ENCODE assay signal across 12 cellular contexts in genomic region chr3:25429441-25429907, GRCh38. TPM values are rescaled to one million over a fixed set of nuclear protein-coding genes. Genes with fewer than 3 reads are reported as not detected.
DNase-seq lines count a peak whose midpoint lies in the region; ATAC-seq and TF ChIP-seq lines count a peak whose summit lies in the region.
"Had no signal": no experiment of that assay in that cellular context is flagged by ENCODE, and none has a peak within 500 bp of the region (broad histone marks: within the 10 kb centered on the region; RNA-seq: fewer than 3 reads in every experiment).

No MANE protein-coding gene starts in this region.

- no peaks in the 10 kb centered on the region for H3K9me3 Mint-ChIP-seq in T-helper 2 cell treated with Interferon-gamma antibody and Interleukin-4, amounts not matched to agents 5 μg/mL and 100 μg/mL, for 36 hours

- H3K9ac ChIP-seq in ES-I3 (ENCODE audit: low read depth, low read length): peak overlapping the region; percentile 18; the same call in 1 of the 2 replicates
- H3K9ac ChIP-seq in skeletal muscle tissue (ENCODE audit: low read depth in 1 of 3, low read length in 3 of 3): peak overlapping the region; percentile 27 to 95 (median 88)

- H3K27ac Mint-ChIP-seq in T-helper 2 cell treated with Interferon-gamma antibody and Interleukin-4, amounts not matched to agents 5 μg/mL and 100 μg/mL, for 36 hours: no peak overlapping the region
- H3K27ac Mint-ChIP-seq: CD4-positive, CD25-positive, alpha-beta regulatory T cell had no signal

- TF ChIP-seq CTCF in brain microvascular endothelial cell (IDR thresholded peaks at IDR 0.05; ENCODE audit: low read depth, low read length, missing control alignments) (no peak), right lobe of liver (IDR thresholded peaks at IDR 0.05) (no peak)

- H3K27ac ChIP-seq in brain microvascular endothelial cell: peak overlapping the region; percentile 99
- H3K27ac ChIP-seq in right lobe of liver: peak overlapping the region; percentile 90 to 98 (median 95)
- H3K27ac ChIP-seq in skeletal muscle tissue (ENCODE audit: low read depth, low read length): peak overlapping the region; percentile 33
- no peak overlapping the region for H3K27ac ChIP-seq in substantia nigra (ENCODE audit: low read depth, low read length, poor library complexity, severe bottlenecking)

- H3K9me3 ChIP-seq in ES-I3 (ENCODE audit: control insufficient read depth, insufficient read depth, low read length) (no peaks in the 10 kb centered on the region), right lobe of liver (no peaks in the 10 kb centered on the region), skeletal muscle tissue (ENCODE audit: control insufficient read depth in 3 of 3, low read length in 3 of 3) (no peaks in the 10 kb centered on the region)
- H3K9me3 ChIP-seq: MG63 had no signal

- in situ Hi-C loops in brain microvascular endothelial cell (cut with HindIII; ENCODE audit: low pct_ligation_motif_present, low sequenced_read_pairs) (no loop called here), KBM-7 (cut with MboI; ENCODE audit: low pct_unique_long_range_greater_than_20kb, low sequenced_read_pairs) (no loop called here)

- H3K27me3 Mint-ChIP-seq in T-helper 2 cell treated with Interferon-gamma antibody and Interleukin-4, amounts not matched to agents 5 μg/mL and 100 μg/mL, for 36 hours (ENCODE audit: low read depth): peaks cover 49% of the 10 kb centered on the region

- H3K4me1 ChIP-seq in ES-I3 (ENCODE audit: insufficient read depth, low read length): peaks cover 42% of the 10 kb centered on the region
- peaks cover 0 to 6% (median 0%) of the 10 kb centered on the region in 4 donors for H3K4me1 ChIP-seq in right lobe of liver
- peaks cover 0 to 6% (median 3%) of the 10 kb centered on the region in 3 donors for H3K4me1 ChIP-seq in skeletal muscle tissue (ENCODE audit: control insufficient read depth in 3 of 3, insufficient read depth in 3 of 3, low read length in 3 of 3)

- ATAC-seq in right lobe of liver (peak; percentile 32 to 44 (median 39)), GM21515 (IDR thresholded peaks at IDR 0.05; ENCODE audit: unreplicated experiment) (no peak)

- H3K4me3 ChIP-seq in brain microvascular endothelial cell (ENCODE audit: low read depth, low read length): peak overlapping the region; percentile 90
- peak overlapping the region; percentile 57 to 67 (median 61) for H3K4me3 ChIP-seq in right lobe of liver
- peak overlapping the region; percentile 75 to 98 (median 76) for H3K4me3 ChIP-seq in skeletal muscle tissue (ENCODE audit: low read length in 3 of 3)

- intact Hi-C loops in right lobe of liver (cut with DNase I): no loop called here

- whole genome bisulfite sequencing in right lobe of liver (ENCODE audit: insufficient coverage, low coverage, low lambda C conversion rate, missing lambda C conversion rate): 7% methylated on average over 7 of the region's 7 CpGs

- H3K36me3 ChIP-seq in ES-I3 (ENCODE audit: insufficient read depth, low read length) (no peaks in the 10 kb centered on the region), brain microvascular endothelial cell (replicated peaks) (no peaks in the 10 kb centered on the region), right lobe of liver (no peaks in the 10 kb centered on the region), skeletal muscle tissue (ENCODE audit: control insufficient read depth in 3 of 3, insufficient read depth in 3 of 3, low read length in 3 of 3) (no peaks in the 10 kb centered on the region)
- H3K36me3 ChIP-seq: MG63 had no signal

- TF ChIP-seq POLR2A in right lobe of liver (IDR thresholded peaks at IDR 0.05): no peak

- H3K4me1 Mint-ChIP-seq in T-helper 2 cell treated with Interferon-gamma antibody and Interleukin-4, amounts not matched to agents 5 μg/mL and 100 μg/mL, for 36 hours (ENCODE audit: low read depth): peaks cover 5% of the 10 kb centered on the region

- H3K36me3 Mint-ChIP-seq in T-helper 2 cell treated with Interferon-gamma antibody and Interleukin-4, amounts not matched to agents 5 μg/mL and 100 μg/mL, for 36 hours (ENCODE audit: low read depth): peaks cover 2% of the 10 kb centered on the region
- H3K36me3 Mint-ChIP-seq: CD4-positive, CD25-positive, alpha-beta regulatory T cell had no signal

- no peak overlapping the region for H3K4me3 Mint-ChIP-seq in T-helper 2 cell treated with Interferon-gamma antibody and Interleukin-4, amounts not matched to agents 5 μg/mL and 100 μg/mL, for 36 hours
- H3K4me3 Mint-ChIP-seq: CD4-positive, CD25-positive, alpha-beta regulatory T cell had no signal

- H3K27me3 ChIP-seq in brain microvascular endothelial cell (replicated peaks) (no peaks in the 10 kb centered on the region), right lobe of liver (no peaks in the 10 kb centered on the region), skeletal muscle tissue (ENCODE audit: control insufficient read depth in 3 of 3, insufficient read depth in 3 of 3, low read length in 3 of 3) (no peaks in the 10 kb centered on the region)
- H3K27me3 ChIP-seq: MG63 had no signal

- DNase-seq in brain microvascular endothelial cell: no peak
- DNase-seq in right lobe of liver: peak in 1 of 3 donors; percentile 27
- DNase-seq in substantia nigra (lab: John Stamatoyannopoulos, UW): no peak
- no peak for DNase-seq in KBM-7
- no peak for DNase-seq in T-helper 2 cell treated with Interferon-gamma antibody and Interleukin-4, amounts not matched to agents 5 μg/mL and 100 μg/mL, for 36 hours (ENCODE audit: low spot score)
- DNase-seq: activated CD4-positive, CD25-positive, alpha-beta regulatory T cell; CD4-positive, CD25-positive, alpha-beta regulatory T cell; dermis blood vessel endothelial cell; MG63 had no signal

RNA-seq across cellular contexts. Expression of gene RARB, which starts 1.4 kb away (rescaled TPM):
- 1 to 10 TPM; 1.2 to 2.8 (median 2.1) TPM for total RNA-seq in right lobe of liver
- total RNA-seq in skeletal muscle tissue: 20.9 TPM
- total RNA-seq: CD4-positive, CD25-positive, alpha-beta regulatory T cell had no signal
